ENCODE assay signal across 14 cellular contexts in genomic region chr18:79424008-79424565, GRCh38. TPM values are rescaled to one million over a fixed set of nuclear protein-coding genes. Genes with fewer than 3 reads are reported as not detected.
DNase-seq lines count a peak whose midpoint lies in the region; ATAC-seq, FAIRE-seq and TF ChIP-seq lines count a peak whose summit lies in the region.
"Had no signal": no experiment of that assay in that cellular context is flagged by ENCODE, and none has a peak within 500 bp of the region (broad histone marks: within the 10 kb centered on the region; RNA-seq: fewer than 3 reads in every experiment).

No MANE protein-coding gene starts in this region.

- no peaks in the 10 kb centered on the region for H3K9me3 Mint-ChIP-seq in activated CD4-positive, alpha-beta memory T cell treated with anti-CD3 and anti-CD28 coated beads for 36 hours
- H3K9me3 Mint-ChIP-seq in activated CD4-positive, alpha-beta memory T cell treated with anti-CD3 and anti-CD28 coated beads, Interleukin-2, amount 10 ng/mL, durations not matched to agents 7 days and 5 days, result no peaks in the 10 kb centered on the region
- H3K9me3 Mint-ChIP-seq in stimulated activated memory B cell treated with anti-CD40 and anti-IgM and Interleukin-4, amounts not matched to agents 10 μg/mL and 1 μg/mL and 100 μg/mL, for 72 hours, result no peaks in the 10 kb centered on the region

- H3K27me3 ChIP-seq in K562 (ENCODE audit: control insufficient read depth in 2 of 2, insufficient read depth in 2 of 2, low read length in 2 of 2) (no peaks in the 10 kb centered on the region), left lung (no peaks in the 10 kb centered on the region)

- H3K27ac Mint-ChIP-seq in activated CD4-positive, alpha-beta memory T cell treated with anti-CD3 and anti-CD28 coated beads for 36 hours, result peak overlapping the region; percentile 60
- H3K27ac Mint-ChIP-seq in activated CD4-positive, alpha-beta memory T cell treated with anti-CD3 and anti-CD28 coated beads, Interleukin-2, amount 10 ng/mL, durations not matched to agents 7 days and 5 days, result no peak overlapping the region
- H3K27ac Mint-ChIP-seq in stimulated activated memory B cell treated with anti-CD40 and anti-IgM and Interleukin-4, amounts not matched to agents 10 μg/mL and 1 μg/mL and 100 μg/mL, for 72 hours, result peak overlapping the region; percentile 67

- H3K4me2 ChIP-seq in K562 (ENCODE audit: insufficient read depth, low read length), result no peak overlapping the region
- H3K4me2 ChIP-seq: A549 had no signal

- CTCF ChIA-PET in activated CD4-positive, alpha-beta memory T cell treated with anti-CD3 and anti-CD28 coated beads for 36 hours (lab: Charles Lee), result no interaction called here
- CTCF ChIA-PET in activated CD4-positive, alpha-beta memory T cell treated with anti-CD3 and anti-CD28 coated beads, Interleukin-2, amount 10 ng/mL, durations not matched to agents 7 days and 5 days (lab: Charles Lee), result no interaction called here
- CTCF ChIA-PET in K562 (lab: Yijun Ruan, JAX; ENCODE audit: low intra/inter-chr PET ratio), result no interaction called here

- POLR2A ChIA-PET in activated CD4-positive, alpha-beta memory T cell treated with anti-CD3 and anti-CD28 coated beads for 36 hours (lab: Charles Lee), result no interaction called here
- POLR2A ChIA-PET in activated CD4-positive, alpha-beta memory T cell treated with anti-CD3 and anti-CD28 coated beads, Interleukin-2, amount 10 ng/mL, durations not matched to agents 7 days and 5 days (lab: Charles Lee), result no interaction called here
- POLR2A ChIA-PET in K562 (lab: Yijun Ruan, JAX), result no interaction called here

- no peak for TF ChIP-seq POLR2A in K562 (conservative IDR thresholded peaks at IDR 0.05)

- intact Hi-C loops in activated CD4-positive, alpha-beta memory T cell treated with anti-CD3 and anti-CD28 coated beads for 36 hours (cut with micrococcal nuclease), result no loop called here
- intact Hi-C loops in K562 (cut with micrococcal nuclease) (no loop called here), left lung (cut with DNase I) (no loop called here)

- H3K36me3 ChIP-seq in K562 (ENCODE audit: control insufficient read depth, insufficient read depth, low read length) (peaks cover 5% of the 10 kb centered on the region; the same call in 1 of the 3 replicates), left lung (peaks cover 0 to 24% of the 10 kb centered on the region in 2 donors)

- H3K9me3 ChIP-seq in K562 (replicated peaks; ENCODE audit: control insufficient read depth, insufficient read depth, low read depth, low read length), result no peaks in the 10 kb centered on the region
- H3K9me3 ChIP-seq in left lung, result no peaks in the 10 kb centered on the region
- H3K9me3 ChIP-seq: A549 had no signal

- in situ Hi-C loops in K562 (cut with MboI), result no loop called here

- H3K9me1 ChIP-seq in K562 (ENCODE audit: control insufficient read depth, insufficient read depth, low read length), result no peaks in the 10 kb centered on the region

- peak; percentile 70 for ATAC-seq in K562
- ATAC-seq in left lung, result peak; percentile 39
- no peak for ATAC-seq in stimulated activated memory B cell treated with anti-CD40 and anti-IgM and Interleukin-4, amounts not matched to agents 10 μg/mL and 1 μg/mL and 100 μg/mL, for 72 hours
- ATAC-seq in GM18861 (IDR thresholded peaks at IDR 0.05; ENCODE audit: unreplicated experiment), result no peak
- ATAC-seq: A549, HCT116 had no signal

- TF ChIP-seq RAD21 in K562 (CRISPR knock-in tag; conservative IDR thresholded peaks at IDR 0.05 in 1 of 2, IDR thresholded peaks at IDR 0.05 in 1 of 2), result no peak

- H2AFZ ChIP-seq in K562 (ENCODE audit: low read depth, low read length), result no peak overlapping the region

- WGBS in K562 (ENCODE audit: insufficient coverage, low coverage, missing lambda C conversion rate), result 69% methylated on average over 7 of the region's 30 CpGs

- no peak for TF ChIP-seq CTCF in K562 (IDR thresholded peaks at IDR 0.05 in 2 of 3, conservative IDR thresholded peaks at IDR 0.05 in 1 of 3; ENCODE audit: insufficient read depth in 2 of 3, low read depth in 1 of 3, low read length in 3 of 3)
- TF ChIP-seq CTCF in left lung (IDR thresholded peaks at IDR 0.05), result no peak

- no peak overlapping the region for H3K4me3 Mint-ChIP-seq in activated CD4-positive, alpha-beta memory T cell treated with anti-CD3 and anti-CD28 coated beads for 36 hours
- H3K4me3 Mint-ChIP-seq in activated CD4-positive, alpha-beta memory T cell treated with anti-CD3 and anti-CD28 coated beads, Interleukin-2, amount 10 ng/mL, durations not matched to agents 7 days and 5 days, result no peak overlapping the region
- no peak overlapping the region for H3K4me3 Mint-ChIP-seq in stimulated activated memory B cell treated with anti-CD40 and anti-IgM and Interleukin-4, amounts not matched to agents 10 μg/mL and 1 μg/mL and 100 μg/mL, for 72 hours

- H4K20me1 ChIP-seq in K562 (replicated peaks; ENCODE audit: control insufficient read depth, insufficient read depth, low read length), result no peaks in the 10 kb centered on the region; the same call in 1 of the 2 replicates

- FAIRE-seq in K562 (lab: Jason Lieb, UNC), result no peak
- FAIRE-seq in HTR-8/SVneo (lab: Jason Lieb, UNC), result no peak
- FAIRE-seq: A549 had no signal

- H3K4me1 Mint-ChIP-seq in activated CD4-positive, alpha-beta memory T cell treated with anti-CD3 and anti-CD28 coated beads for 36 hours (ENCODE audit: low read depth), result peaks cover 36% of the 10 kb centered on the region
- H3K4me1 Mint-ChIP-seq in activated CD4-positive, alpha-beta memory T cell treated with anti-CD3 and anti-CD28 coated beads, Interleukin-2, amount 10 ng/mL, durations not matched to agents 7 days and 5 days, result peaks cover 6% of the 10 kb centered on the region
- peaks cover 64% of the 10 kb centered on the region for H3K4me1 Mint-ChIP-seq in stimulated activated memory B cell treated with anti-CD40 and anti-IgM and Interleukin-4, amounts not matched to agents 10 μg/mL and 1 μg/mL and 100 μg/mL, for 72 hours

- TF ChIP-seq EP300 in K562 (IDR thresholded peaks at IDR 0.05; ENCODE audit: low read length), result no peak

- H3K4me1 ChIP-seq in K562 (replicated peaks in 1 of 2; ENCODE audit: control insufficient read depth in 2 of 2, insufficient read depth in 2 of 2, low read length in 2 of 2) (peaks cover 0 to 24% of the 10 kb centered on the region in 2 experiments; a peak in 2 of 5 replicates), left lung (peaks cover 0 to 9% of the 10 kb centered on the region in 2 donors)
- H3K4me1 ChIP-seq: A549 had no signal

- BruUV-seq in K562 (replicated peaks; lab: Mats Ljungman, UMichigan), result no TSS peak

- DNase-seq in activated CD4-positive, alpha-beta memory T cell treated with anti-CD3 and anti-CD28 coated beads for 36 hours, result no peak
- DNase-seq in activated CD4-positive, alpha-beta memory T cell treated with anti-CD3 and anti-CD28 coated beads, Interleukin-2, amount 10 ng/mL, durations not matched to agents 7 days and 5 days, result no peak
- DNase-seq in K562 (ENCODE audit: extremely low read depth in 1 of 4, low spot score in 3 of 4) (peak; percentile 27 to 35 (median 30)), left lung (peak in 1 of 2 donors; percentile 73), HTR-8/SVneo (ENCODE audit: insufficient read length, low spot score) (no peak), NCI-H524 (lab: John Stamatoyannopoulos, UW) (no peak)
- DNase-seq: activated CD8-positive, alpha-beta memory T cell treated with anti-CD3 and anti-CD28 coated beads, Interleukin-2, amount 50 U/mL, for 48 hours; islet precursor cell; NCI-H1930; SHP77 treated with DMSO at 0.1 percent for 48 hours had no signal

- peaks cover 32% of the 10 kb centered on the region for H3K36me3 Mint-ChIP-seq in activated CD4-positive, alpha-beta memory T cell treated with anti-CD3 and anti-CD28 coated beads for 36 hours
- peaks cover 22% of the 10 kb centered on the region for H3K36me3 Mint-ChIP-seq in activated CD4-positive, alpha-beta memory T cell treated with anti-CD3 and anti-CD28 coated beads, Interleukin-2, amount 10 ng/mL, durations not matched to agents 7 days and 5 days (ENCODE audit: low read depth)
- H3K36me3 Mint-ChIP-seq in stimulated activated memory B cell treated with anti-CD40 and anti-IgM and Interleukin-4, amounts not matched to agents 10 μg/mL and 1 μg/mL and 100 μg/mL, for 72 hours, result peaks cover 52% of the 10 kb centered on the region

- H3K9ac ChIP-seq in K562 (ENCODE audit: insufficient read depth in 1 of 2, low read depth in 2 of 2, low read length in 2 of 2), result 0 out of 4 replicates have a peak overlapping the region, but pooled peaks of 1 of the 2 experiments have one; percentile 26

- no peaks in the 10 kb centered on the region for H3K27me3 Mint-ChIP-seq in activated CD4-positive, alpha-beta memory T cell treated with anti-CD3 and anti-CD28 coated beads for 36 hours
- H3K27me3 Mint-ChIP-seq in activated CD4-positive, alpha-beta memory T cell treated with anti-CD3 and anti-CD28 coated beads, Interleukin-2, amount 10 ng/mL, durations not matched to agents 7 days and 5 days, result no peaks in the 10 kb centered on the region
- no peaks in the 10 kb centered on the region for H3K27me3 Mint-ChIP-seq in stimulated activated memory B cell treated with anti-CD40 and anti-IgM and Interleukin-4, amounts not matched to agents 10 μg/mL and 1 μg/mL and 100 μg/mL, for 72 hours

- H3K27ac ChIP-seq in K562 (ENCODE audit: extremely low read depth, low read depth, low read length), result no peak overlapping the region
- no peak overlapping the region for H3K27ac ChIP-seq in left lung
- H3K27ac ChIP-seq: A549 had no signal

- H3K79me2 ChIP-seq in K562 (ENCODE audit: control insufficient read depth, insufficient read depth, low read length), result no peaks in the 10 kb centered on the region

- H3K4me3 ChIP-seq in K562 (no peak overlapping the region), left lung (no peak overlapping the region)
- H3K4me3 ChIP-seq: A549 had no signal

RNA-seq across cellular contexts. Expression of gene NFATC1, which starts 28.4 kb away (rescaled TPM):
- total RNA-seq in activated CD4-positive, alpha-beta memory T cell treated with anti-CD3 and anti-CD28 coated beads for 36 hours, result 10 to 100 TPM; 83.7 to 85.4 TPM
- 10 to 100 TPM; 43.8 to 44.5 TPM for total RNA-seq in activated CD4-positive, alpha-beta memory T cell treated with anti-CD3 and anti-CD28 coated beads, Interleukin-2, amount 10 ng/mL, durations not matched to agents 7 days and 5 days
- total RNA-seq in K562 (2011; cell fraction: chromatin; rRNA removed; ENCODE audit: low replicate concordance), result 22.7 and 26.3 TPM in 2 replicates
- 11.4 and 14.5 TPM in 2 replicates for total RNA-seq in K562 (2011; cell fraction: nucleolus; rRNA removed)
- total RNA-seq in K562 (2011; cell fraction: nucleoplasm; rRNA removed), result 10.2 and 10.4 TPM in 2 replicates
- total RNA-seq in K562 (2014; rRNA removed) (2.5 and 5.3 TPM in 2 replicates), K562 (2014; rRNA removed; fragmentation: Illumina TruSeq; extraction: Trizol) (2.1 and 2.3 TPM in 2 replicates), K562 (2015; rRNA removed; fragmentation: Illumina TruSeq; extraction: Trizol) (2.2 and 2.8 TPM in 2 replicates), K562 (2021) (13.7 and 16.4 TPM in 2 replicates), left lung (10 to 100 TPM; 16.0 to 17.1 TPM)
- polyA plus RNA-seq in K562 (2011; rRNA removed) (1.9 and 2.4 TPM in 2 replicates), K562 (2014; fragmentation: Illumina TruSeq; extraction: Trizol) (6.1 and 9.6 TPM in 2 replicates), K562 (2014; fragmentation: Nextera tagmentation; extraction: Ambion mirVana) (1 to 10 TPM; 1.1 to 1.2 TPM), K562 (2014; rRNA removed) (2.6 and 6.3 TPM in 2 replicates)
- 2.8 and 3.7 TPM in 2 replicates for polyA plus RNA-seq in K562 (2011; cell fraction: cytosol; rRNA removed)
- 6.6 and 10.1 TPM in 2 replicates for polyA plus RNA-seq in K562 (2011; cell fraction: nucleus; rRNA removed)
- polyA plus RNA-seq in K562 (2012), result 8.3 and 8.6 TPM in 2 replicates
- polyA minus RNA-seq in K562 (2011; rRNA and poly(A)+ RNA removed), result 2.5 and 4.0 TPM in 2 replicates
- polyA minus RNA-seq in K562 (2011; cell fraction: cytosol; rRNA and poly(A)+ RNA removed), result 7.3 and 13.0 TPM in 2 replicates
- polyA minus RNA-seq in K562 (2011; cell fraction: nucleus; rRNA and poly(A)+ RNA removed), result 6.7 and 6.9 TPM in 2 replicates

Comparison
In these comparisons a context has a peak if more than half of its experiments do, and no peak if none do; other contexts are left out.
1. DNase-seq: peak in K562 (4 of 4); none in activated CD4-positive, alpha-beta memory T cell treated with anti-CD3 and anti-CD28 coated beads for 36 hours (single experiment), activated CD4-positive, alpha-beta memory T cell treated with anti-CD3 and anti-CD28 coated beads, Interleukin-2, amount 10 ng/mL, durations not matched to agents 7 days and 5 days (single experiment), HTR-8/SVneo (single experiment) and NCI-H524 (0 of 2).
2. ATAC-seq: peak in K562 (single experiment) and left lung (single experiment); none in stimulated activated memory B cell treated with anti-CD40 and anti-IgM and Interleukin-4, amounts not matched to agents 10 μg/mL and 1 μg/mL and 100 μg/mL, for 72 hours (single experiment) and GM18861 (single experiment).